ENCODE assay signal across 8 cellular contexts in genomic region chr5:87266914-87267573, GRCh38. TPM values are rescaled to one million over a fixed set of nuclear protein-coding genes. Genes with fewer than 3 reads are reported as not detected.
DNase-seq lines count a peak whose midpoint lies in the region; ATAC-seq, FAIRE-seq and TF ChIP-seq lines count a peak whose summit lies in the region.

No MANE protein-coding gene starts in this region.

- no peak for FAIRE-seq in pancreas (lab: Jason Lieb, UNC)

- TF ChIP-seq POLR2A in esophagus muscularis mucosa (IDR thresholded peaks at IDR 0.05; ENCODE audit: low read depth), result no peak

- peak overlapping the region; percentile 78 to 95 for H3K4me3 ChIP-seq in Panc1 (ENCODE audit: low read depth in 2 of 2, low read length in 2 of 2)
- peak overlapping the region; percentile 85 to 98 (median 92) for H3K4me3 ChIP-seq in esophagus muscularis mucosa
- peak overlapping the region; percentile 87 to 97 (median 90) for H3K4me3 ChIP-seq in pancreas

- TF ChIP-seq CTCF in Panc1 (IDR thresholded peaks at IDR 0.05) (no peak), esophagus muscularis mucosa (IDR thresholded peaks at IDR 0.05) (no peak), pancreas (IDR thresholded peaks at IDR 0.05) (no peak)

- WGBS in esophagus muscularis mucosa, result 5% methylated on average over 14 of the region's 14 CpGs
- 2 to 3% methylated on average over 14 of the region's 14 CpGs for WGBS in pancreas, 2 donors

- H3K27me3 ChIP-seq in Panc1 (ENCODE audit: control insufficient read depth, insufficient read depth, low read length), result peaks cover 3% of the 10 kb centered on the region; the same call in 1 of the 2 replicates
- H3K27me3 ChIP-seq in esophagus muscularis mucosa, result no peaks in the 10 kb centered on the region
- H3K27me3 ChIP-seq in pancreas, result no peaks in the 10 kb centered on the region

- no peak for TF ChIP-seq EP300 in esophagus muscularis mucosa (IDR thresholded peaks at IDR 0.05)

- ATAC-seq in HG02623 (IDR thresholded peaks at IDR 0.05; ENCODE audit: unreplicated experiment), result peak; percentile 5
- ATAC-seq in Panc1, result peak; percentile 64; the same call in 1 of the 2 replicates
- ATAC-seq in pancreas, result peak in 2 of 4 donors; percentile 44 to 57
- ATAC-seq in left colon, result no peak

- in situ Hi-C loops in Panc1 (cut with HindIII; ENCODE audit: low pct_unique_long_range_greater_than_20kb, low sequenced_read_pairs), result no loop called here

- peaks cover 8% of the 10 kb centered on the region for H3K4me1 ChIP-seq in Panc1 (ENCODE audit: control insufficient read depth, insufficient read depth, low read length)
- peaks cover 11 to 37% (median 29%) of the 10 kb centered on the region in 4 donors for H3K4me1 ChIP-seq in esophagus muscularis mucosa
- H3K4me1 ChIP-seq in pancreas, result peaks cover 0 to 8% (median 6%) of the 10 kb centered on the region in 3 donors

- CTCF ChIA-PET in Panc1 (lab: Charles Lee), result no interaction called here

- H3K27ac ChIP-seq in Panc1 (ENCODE audit: low read length) (peak overlapping the region; percentile 72), esophagus muscularis mucosa (replicated peaks in 1 of 4) (peak overlapping the region; percentile 83 to 94 (median 92)), pancreas (peak overlapping the region; percentile 82 to 95 (median 92))

- POLR2A ChIA-PET in Panc1 (lab: Charles Lee), result interaction anchor here (1.0 kb wide), 1 partner anchor 29 kb away, joined by 6 read pairs; no protein-coding TSS in a partner anchor

- intact Hi-C loops in Panc1 (cut with micrococcal nuclease; ENCODE audit: unreplicated experiment), result no loop called here
- intact Hi-C loops in esophagus muscularis mucosa (cut with DNase I), result loop anchor here (5.0 kb wide), 1 partner anchor 145 kb away; the partner anchor contains the start of gene CCNH
- intact Hi-C loops in pancreas (cut with DNase I), result no loop called here
- intact Hi-C loops in left colon (cut with DNase I, micrococcal nuclease), result no loop called here

- BruUV-seq in Panc1 (replicated peaks; lab: Mats Ljungman, UMichigan), result TSS peak; percentile 94

- no peaks in the 10 kb centered on the region for H3K36me3 ChIP-seq in Panc1 (ENCODE audit: control insufficient read depth, insufficient read depth, low read length)
- H3K36me3 ChIP-seq in esophagus muscularis mucosa, result no peaks in the 10 kb centered on the region
- H3K36me3 ChIP-seq in pancreas, result no peaks in the 10 kb centered on the region

- H3K9me3 ChIP-seq in Panc1 (ENCODE audit: control insufficient read depth, insufficient read depth, low read depth, low read length) (no peaks in the 10 kb centered on the region), esophagus muscularis mucosa (no peaks in the 10 kb centered on the region), pancreas (no peaks in the 10 kb centered on the region)

- peak; percentile 48 for DNase-seq in NOMO-1 treated with DMSO at 0.1 percent for 48 hours (lab: John Stamatoyannopoulos, UW; ENCODE audit: unreplicated experiment)
- DNase-seq in NOMO-1 (lab: John Stamatoyannopoulos, UW; ENCODE audit: unreplicated experiment in 2 of 2), result no peak
- no peak for DNase-seq in Panc1 (ENCODE audit: low read depth, low spot score)
- DNase-seq in esophagus muscularis mucosa (ENCODE audit: extremely low spot score), result no peak
- DNase-seq in pancreas, result no peak
- DNase-seq in left colon, result no peak
- no peak for DNase-seq in T1000 (lab: John Stamatoyannopoulos, UW)

RNA-seq across cellular contexts. Expression of gene RASA1, which starts 0.6 kb away (rescaled TPM):
- total RNA-seq in Panc1 (2021; ENCODE audit: unreplicated experiment) (29.0 TPM), esophagus muscularis mucosa (10 to 100 TPM; 23.4 to 27.3 (median 23.6) TPM), pancreas (10 to 100 TPM in 3 of 6 donors, 1 to 10 TPM in 3; 7.4 to 17.7 (median 9.9) TPM), left colon (10 to 100 TPM; 21.9 to 27.8 TPM)
- 17.3 TPM for polyA plus RNA-seq in Panc1 (2012; ENCODE audit: insufficient read length)
- 10 to 100 TPM in 1 of 2 donors, 1 to 10 TPM in 1; 5.2 to 11.4 TPM for polyA plus RNA-seq in pancreas
